ENCODE assay signal across 8 cellular contexts in the genomic region with DNA sequence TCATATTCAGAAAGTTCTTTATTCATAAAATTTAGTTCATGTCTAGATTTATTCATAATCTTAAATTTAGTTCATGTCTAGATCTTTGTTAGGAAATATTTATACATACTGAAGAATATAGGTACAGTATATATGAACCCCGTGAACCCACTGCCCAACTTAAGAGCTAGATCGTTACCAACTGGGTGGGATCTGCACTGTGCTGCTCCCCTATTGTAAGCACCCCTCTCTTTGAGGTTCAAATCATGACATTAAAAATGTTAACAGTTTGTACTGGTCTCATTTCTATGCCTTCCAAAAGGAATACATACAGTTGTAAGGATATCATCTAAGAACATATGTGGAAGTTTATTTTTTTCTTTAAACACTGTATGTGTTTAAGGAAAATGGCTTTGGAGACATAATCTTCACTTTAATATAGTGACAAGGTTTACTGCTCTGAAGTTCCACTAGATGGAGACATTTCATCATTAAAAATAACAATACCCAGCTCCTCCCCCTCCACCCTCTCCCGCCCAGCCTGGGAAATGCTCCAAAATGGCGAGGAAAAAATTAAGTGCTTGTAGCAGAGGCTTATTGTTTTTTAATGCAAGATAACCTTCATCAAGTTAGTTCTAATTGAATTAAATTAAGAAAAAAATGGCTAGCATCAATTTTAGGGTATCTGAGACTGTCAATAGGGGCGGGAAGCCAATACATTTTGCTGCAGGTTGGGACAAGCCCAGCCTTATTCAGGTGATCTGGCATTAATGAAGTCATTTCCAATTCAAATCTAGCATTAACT.
DNase-seq lines count a peak whose midpoint lies in the region; ATAC-seq and TF ChIP-seq lines count a peak whose summit lies in the region.

No MANE protein-coding gene starts in this region.

- TF ChIP-seq CTCF in H9 (conservative IDR thresholded peaks at IDR 0.05), result peak; percentile 85

- no peaks in the 10 kb centered on the region for H3K9me3 ChIP-seq in H9 (ENCODE audit: control insufficient read depth, low read depth, low read length)

- H3K27ac Mint-ChIP-seq in H9, result peak overlapping the region in 1 of 3 experiments; percentile 38; a peak in 3 of 7 replicates
- peak overlapping the region; percentile 62 for H3K27ac Mint-ChIP-seq in activated naive CD8-positive, alpha-beta T cell treated with anti-CD3 and anti-CD28 coated beads, Interleukin-2, amount 10 ng/mL, durations not matched to agents 7 days and 5 days

- H3K9ac ChIP-seq in H9 (ENCODE audit: extremely low read depth, insufficient read length, low read length), result no peak overlapping the region

- H4K8ac ChIP-seq in H9 (replicated peaks; ENCODE audit: insufficient read length, low read depth, low read length), result no peak overlapping the region

- H3K14ac ChIP-seq in H9 (ENCODE audit: insufficient read depth, low read length), result no peak overlapping the region

- no peak overlapping the region for H4K5ac ChIP-seq in H9 (ENCODE audit: insufficient read length, low read depth, low read length)

- no peaks in the 10 kb centered on the region for H4K20me1 ChIP-seq in H9 (ENCODE audit: control insufficient read depth, insufficient read depth, insufficient read length)

- peaks cover 4% of the 10 kb centered on the region; the same call in 1 of the 2 replicates for H3K4me1 ChIP-seq in H9 (ENCODE audit: insufficient read depth, low read length)

- H3K27me3 ChIP-seq in H9 (ENCODE audit: insufficient read depth, low read length), result no peaks in the 10 kb centered on the region

- H2BK120ac ChIP-seq in H9 (ENCODE audit: low read depth, low read length, poor library complexity, severe bottlenecking), result no peak overlapping the region

- no peak overlapping the region for H3K18ac ChIP-seq in H9 (ENCODE audit: insufficient read length, low read depth, low read length)

- no peak overlapping the region for H3K27ac ChIP-seq in H9 (ENCODE audit: insufficient read length, low read depth, low read length)

- H3T11ph ChIP-seq in H9 (ENCODE audit: low read length), result no peak overlapping the region

- no peaks in the 10 kb centered on the region for H3K79me1 ChIP-seq in H9 (ENCODE audit: insufficient read depth, low read depth, low read length, poor library complexity, severe bottlenecking)

- no peak overlapping the region for H4K91ac ChIP-seq in H9 (ENCODE audit: insufficient read length, low read depth, low read length)

- POLR2A ChIA-PET in activated naive CD8-positive, alpha-beta T cell treated with anti-CD3 and anti-CD28 coated beads, Interleukin-2, amount 10 ng/mL, durations not matched to agents 7 days and 5 days (lab: Charles Lee), result interaction anchor here (1.5 kb wide), 1 partner anchor 96 kb away, joined by 4 read pairs; no protein-coding TSS in a partner anchor

- H3K23ac ChIP-seq in H9 (ENCODE audit: insufficient read length, low read depth, low read length), result no peak overlapping the region

- H2BK20ac ChIP-seq in H9 (ENCODE audit: low read depth, low read length, poor library complexity, severe bottlenecking), result no peak overlapping the region

- H2AK5ac ChIP-seq in H9 (ENCODE audit: insufficient read length, low read length), result no peak overlapping the region

- H3K4ac ChIP-seq in H9 (ENCODE audit: low read depth, low read length), result no peak overlapping the region

- peaks cover 20 to 36% of the 10 kb centered on the region in 2 experiments for H3K4me1 Mint-ChIP-seq in H9
- peaks cover 28% of the 10 kb centered on the region for H3K4me1 Mint-ChIP-seq in activated naive CD8-positive, alpha-beta T cell treated with anti-CD3 and anti-CD28 coated beads, Interleukin-2, amount 10 ng/mL, durations not matched to agents 7 days and 5 days

- no peaks in the 10 kb centered on the region for H3K23me2 ChIP-seq in H9 (ENCODE audit: insufficient read length, low read depth, low read length, poor library complexity, severe bottlenecking)

- peaks cover 0 to 20% (median 3%) of the 10 kb centered on the region in 3 experiments; a peak in 6 of 7 replicates for H3K36me3 Mint-ChIP-seq in H9 (ENCODE audit: insufficient read depth in 1 of 3, low read depth in 3 of 3)
- H3K36me3 Mint-ChIP-seq in activated naive CD8-positive, alpha-beta T cell treated with anti-CD3 and anti-CD28 coated beads, Interleukin-2, amount 10 ng/mL, durations not matched to agents 7 days and 5 days, result peaks cover 16% of the 10 kb centered on the region

- peak; percentile 81 for ATAC-seq in activated naive CD8-positive, alpha-beta T cell treated with anti-CD3 and anti-CD28 coated beads, Interleukin-2, amount 10 ng/mL, durations not matched to agents 7 days and 5 days (ENCODE audit: low read depth)
- ATAC-seq in Right ventricle myocardium superior (ENCODE audit: poor library complexity), result peak; percentile 81
- ATAC-seq in GM21619 (IDR thresholded peaks at IDR 0.05; ENCODE audit: unreplicated experiment), result no peak

- no CpG with 5 or more reads among the region's 5 CpGs for WGBS in H9 (ENCODE audit: extremely low coverage, insufficient read length, low lambda C conversion rate)

- DNase-seq in GM04504 (ENCODE audit: low read depth) (peak; percentile 52), H9 (peak; percentile 43), M059J (ENCODE audit: low read depth) (peak; percentile 73), SK-MEL-5 (ENCODE audit: low read depth, low spot score) (peak; percentile 70), Right ventricle myocardium superior (no peak), pulmonary artery endothelial cell (ENCODE audit: low read depth, low spot score) (peak; percentile 36)
- DNase-seq in activated naive CD8-positive, alpha-beta T cell treated with anti-CD3 and anti-CD28 coated beads, Interleukin-2, amount 10 ng/mL, durations not matched to agents 7 days and 5 days, result no peak

- in situ Hi-C loops in SK-MEL-5 (cut with HindIII; ENCODE audit: low pct_unique_long_range_greater_than_20kb, low sequenced_read_pairs), result no loop called here

- intact Hi-C loops in Right ventricle myocardium superior (cut with DNase I), result loop anchor here (2.0 kb wide), 3 partner anchors 163 to 333 kb away; a partner anchor contains a TSS

- H3K9me3 Mint-ChIP-seq in H9, result no peaks in the 10 kb centered on the region
- H3K9me3 Mint-ChIP-seq in activated naive CD8-positive, alpha-beta T cell treated with anti-CD3 and anti-CD28 coated beads, Interleukin-2, amount 10 ng/mL, durations not matched to agents 7 days and 5 days, result no peaks in the 10 kb centered on the region

- H3K27me3 Mint-ChIP-seq in H9 (ENCODE audit: low read depth), result no peaks in the 10 kb centered on the region
- H3K27me3 Mint-ChIP-seq in activated naive CD8-positive, alpha-beta T cell treated with anti-CD3 and anti-CD28 coated beads, Interleukin-2, amount 10 ng/mL, durations not matched to agents 7 days and 5 days, result no peaks in the 10 kb centered on the region

- H3K79me2 ChIP-seq in H9 (ENCODE audit: insufficient read depth, low read length), result no peaks in the 10 kb centered on the region

- no peak overlapping the region for H3K4me3 Mint-ChIP-seq in H9
- peak overlapping the region; percentile 33 for H3K4me3 Mint-ChIP-seq in activated naive CD8-positive, alpha-beta T cell treated with anti-CD3 and anti-CD28 coated beads, Interleukin-2, amount 10 ng/mL, durations not matched to agents 7 days and 5 days

- no peak overlapping the region for H3K4me2 ChIP-seq in H9 (ENCODE audit: insufficient read depth, insufficient read length, low read length)

- H3K56ac ChIP-seq in H9 (ENCODE audit: insufficient read length, low read depth, low read length), result no peak overlapping the region

- peak overlapping the region; percentile 45 for H2AFZ ChIP-seq in H9 (ENCODE audit: low read length)

- no peak overlapping the region for H2BK15ac ChIP-seq in H9 (ENCODE audit: low read depth, low read length)

- H2BK5ac ChIP-seq in H9 (ENCODE audit: insufficient read length, low read length), result no peak overlapping the region

- H2BK12ac ChIP-seq in H9 (ENCODE audit: insufficient read length, low read depth, low read length), result no peak overlapping the region

Comparison
In these comparisons a context has a peak if more than half of its experiments do, and no peak if none do; other contexts are left out.
1. DNase-seq: peak in GM04504 (single experiment), H9 (single experiment), M059J (single experiment), SK-MEL-5 (single experiment) and pulmonary artery endothelial cell (single experiment); none in activated naive CD8-positive, alpha-beta T cell treated with anti-CD3 and anti-CD28 coated beads, Interleukin-2, amount 10 ng/mL, durations not matched to agents 7 days and 5 days (single experiment) and Right ventricle myocardium superior (single experiment).